ENCODE assay signal across 11 cellular contexts in the genomic region with DNA sequence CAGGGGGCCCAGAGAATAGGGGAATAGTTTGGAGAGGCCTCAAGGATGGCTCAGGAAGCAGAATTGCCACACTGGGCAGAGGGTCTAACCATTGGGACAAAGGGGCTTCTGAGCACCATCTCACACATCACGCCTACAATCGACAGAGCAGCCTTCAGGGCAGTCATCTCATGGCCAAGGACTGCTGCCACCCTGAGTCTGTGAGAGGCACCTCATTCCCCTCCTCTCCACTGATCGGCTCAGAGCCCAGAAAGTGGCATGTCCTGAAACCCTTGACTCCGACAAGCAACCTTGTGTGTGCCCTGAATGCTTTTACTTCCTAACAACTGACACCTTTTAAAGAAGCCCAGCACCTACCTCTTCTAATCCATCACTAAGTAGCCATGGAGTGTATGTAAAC.
"Had no signal": no experiment of that assay in that cellular context is flagged by ENCODE, and none has a peak within 500 bp of the region (broad histone marks: within the 10 kb centered on the region; RNA-seq: fewer than 3 reads in every experiment).

No MANE protein-coding gene starts in this region.

- H3K4me1 Mint-ChIP-seq: activated CD4-positive, alpha-beta memory T cell treated with anti-CD3 and anti-CD28 coated beads, Interleukin-2, amount 10 ng/mL, durations not matched to agents 7 days and 5 days; activated naive CD8-positive, alpha-beta T cell treated with anti-CD3 and anti-CD28 coated beads, Interleukin-2, amount 10 ng/mL, durations not matched to agents 7 days and 5 days; natural killer cell had no signal

- H3K27me3 ChIP-seq: ascending aorta, gastroesophageal sphincter, suprapubic skin had no signal

- H3K9me3 ChIP-seq: ascending aorta, gastroesophageal sphincter, psoas muscle, suprapubic skin had no signal

- H3K4me3 Mint-ChIP-seq: activated CD4-positive, alpha-beta memory T cell treated with anti-CD3 and anti-CD28 coated beads, Interleukin-2, amount 10 ng/mL, durations not matched to agents 7 days and 5 days; activated naive CD8-positive, alpha-beta T cell treated with anti-CD3 and anti-CD28 coated beads, Interleukin-2, amount 10 ng/mL, durations not matched to agents 7 days and 5 days; activated T-cell treated with anti-CD3 and anti-CD28 coated beads, Interleukin-2, amount 50 U/mL, for 72 hours; natural killer cell had no signal

- H3K36me3 Mint-ChIP-seq: activated naive CD8-positive, alpha-beta T cell treated with anti-CD3 and anti-CD28 coated beads, Interleukin-2, amount 10 ng/mL, durations not matched to agents 7 days and 5 days; natural killer cell had no signal

- H3K4me1 ChIP-seq: ascending aorta, gastroesophageal sphincter, psoas muscle had no signal

- H3K4me3 ChIP-seq: ascending aorta, gastroesophageal sphincter, psoas muscle, suprapubic skin had no signal

- DNase-seq: activated CD4-positive, alpha-beta memory T cell treated with anti-CD3 and anti-CD28 coated beads, Interleukin-2, amount 10 ng/mL, durations not matched to agents 7 days and 5 days; activated naive CD8-positive, alpha-beta T cell treated with anti-CD3 and anti-CD28 coated beads, Interleukin-2, amount 10 ng/mL, durations not matched to agents 7 days and 5 days; activated T-cell treated with anti-CD3 and anti-CD28 coated beads, Interleukin-2, amount 50 U/mL, for 72 hours; natural killer cell; psoas muscle; stimulated activated CD4-positive, alpha-beta T cell treated with anti-CD3 and anti-CD28 coated beads, Interleukin-12 subunit alpha, Interleukin-12 subunit beta, amount 100 ng/mL, for 4 hours; stimulated activated naive CD8-positive, alpha-beta T cell treated with anti-CD3 and anti-CD28 coated beads, Interleukin-15, Interleukin-2, amounts not matched to agents 100 U/mL and 50 U/mL, for 24 hours had no signal

- H3K27me3 Mint-ChIP-seq: activated naive CD8-positive, alpha-beta T cell treated with anti-CD3 and anti-CD28 coated beads, Interleukin-2, amount 10 ng/mL, durations not matched to agents 7 days and 5 days had no signal

- FAIRE-seq: colon had no signal

- H3K36me3 ChIP-seq: ascending aorta, gastroesophageal sphincter, suprapubic skin had no signal

- H3K27ac ChIP-seq: ascending aorta, gastroesophageal sphincter, psoas muscle, suprapubic skin had no signal

- ATAC-seq: activated T-cell treated with anti-CD3 and anti-CD28 coated beads, Interleukin-2, amount 50 U/mL, for 72 hours; gastroesophageal sphincter; natural killer cell; psoas muscle; stimulated activated naive CD8-positive, alpha-beta T cell treated with anti-CD3 and anti-CD28 coated beads, Interleukin-15, Interleukin-2, amounts not matched to agents 100 U/mL and 50 U/mL, for 24 hours had no signal

- H3K27ac Mint-ChIP-seq: activated CD4-positive, alpha-beta memory T cell treated with anti-CD3 and anti-CD28 coated beads, Interleukin-2, amount 10 ng/mL, durations not matched to agents 7 days and 5 days; activated naive CD8-positive, alpha-beta T cell treated with anti-CD3 and anti-CD28 coated beads, Interleukin-2, amount 10 ng/mL, durations not matched to agents 7 days and 5 days; activated T-cell treated with anti-CD3 and anti-CD28 coated beads, Interleukin-2, amount 50 U/mL, for 72 hours; natural killer cell had no signal
